In the genomic region with DNA sequence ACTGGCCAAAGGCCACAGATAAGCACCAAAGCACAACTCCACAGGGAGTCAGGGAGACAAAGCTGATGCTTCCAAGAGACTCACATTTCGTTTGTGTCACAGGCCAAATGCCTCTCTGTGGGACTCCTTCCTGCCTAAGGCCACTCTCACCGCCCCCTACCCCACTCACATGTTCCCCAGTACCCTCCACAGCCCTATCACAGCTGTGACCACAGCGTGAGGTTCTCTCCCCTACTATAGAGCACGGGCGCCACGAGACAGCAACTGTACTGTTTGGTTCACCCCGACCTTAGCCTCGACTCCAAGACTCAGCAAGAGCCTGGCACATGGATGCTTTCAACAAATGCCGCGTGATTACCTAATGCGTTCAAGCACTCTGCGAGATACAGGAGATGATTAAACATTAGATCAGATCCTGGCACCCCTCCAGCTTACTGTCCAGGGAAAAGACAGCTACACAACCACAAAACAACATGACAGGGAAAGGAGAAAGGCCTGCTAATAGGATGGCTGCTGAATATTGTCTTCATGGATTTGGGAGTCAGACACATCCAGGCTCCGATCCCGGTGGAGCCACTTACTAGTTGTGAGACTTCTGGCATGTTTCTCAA, we compare ENCODE assay signal across 9 cellular contexts.
DNase-seq lines count a peak whose midpoint lies in the region; ATAC-seq, FAIRE-seq and TF ChIP-seq lines count a peak whose summit lies in the region.
"Had no signal": no experiment of that assay in that cellular context is flagged by ENCODE, and none has a peak within 500 bp of the region (broad histone marks: within the 10 kb centered on the region; RNA-seq: fewer than 3 reads in every experiment).

No MANE protein-coding gene starts in this region.

- peaks cover 23% of the 10 kb centered on the region for H3K4me1 ChIP-seq in astrocyte (ENCODE audit: insufficient read depth, low read length)

- H3K27ac ChIP-seq in astrocyte (ENCODE audit: low read depth, low read length), result peak overlapping the region; percentile 84

- peak; percentile 92 for FAIRE-seq in astrocyte (lab: Jason Lieb, UNC)
- FAIRE-seq: GM18507 had no signal

- H3K9me3 ChIP-seq in MG63, result no peaks in the 10 kb centered on the region
- H3K9me3 ChIP-seq in astrocyte (ENCODE audit: insufficient read depth, low read depth, low read length), result no peaks in the 10 kb centered on the region

- no peaks in the 10 kb centered on the region for H3K27me3 ChIP-seq in MG63
- H3K27me3 ChIP-seq in astrocyte (ENCODE audit: insufficient read depth, low read length), result no peaks in the 10 kb centered on the region

- H3K4me3 ChIP-seq in MG63 (no peak overlapping the region), astrocyte (ENCODE audit: insufficient read depth, low read depth, low read length) (no peak overlapping the region)

- H3K4me1 Mint-ChIP-seq in astrocyte (ENCODE audit: low read depth, unreplicated experiment), result peaks cover 27% of the 10 kb centered on the region

- peak overlapping the region; percentile 65 for H3K27ac Mint-ChIP-seq in astrocyte (ENCODE audit: unreplicated experiment)

- DNase-seq in Ammon's horn (ENCODE audit: low spot score) (peak; percentile 71), MG63 (peak; percentile 94), astrocyte (ENCODE audit: low read depth) (peak; percentile 97), kidney tubule cell (ENCODE audit: low spot score) (peak; percentile 97)

- no peak for ATAC-seq in HG02763 (IDR thresholded peaks at IDR 0.05; ENCODE audit: unreplicated experiment)
- ATAC-seq in GM19397 (IDR thresholded peaks at IDR 0.05; ENCODE audit: unreplicated experiment), result no peak
- ATAC-seq in HG03469 (IDR thresholded peaks at IDR 0.05; ENCODE audit: unreplicated experiment), result no peak
- no peak for ATAC-seq in GM19324 (IDR thresholded peaks at IDR 0.05; ENCODE audit: low FRiP score, unreplicated experiment)

- no peak for TF ChIP-seq CTCF in astrocyte (IDR thresholded peaks at IDR 0.05; ENCODE audit: insufficient read depth, low read depth, low read length)

- H3K36me3 Mint-ChIP-seq in astrocyte (ENCODE audit: low read depth, unreplicated experiment), result peaks cover 19% of the 10 kb centered on the region

- peaks cover 3% of the 10 kb centered on the region for H3K79me2 ChIP-seq in astrocyte (ENCODE audit: insufficient read depth, low read length)

- no peaks in the 10 kb centered on the region for H3K9me3 Mint-ChIP-seq in astrocyte (ENCODE audit: unreplicated experiment)

- peaks cover 5% of the 10 kb centered on the region for H4K20me1 ChIP-seq in astrocyte (ENCODE audit: insufficient read depth, low read length)

- no peak overlapping the region for H3K4me3 Mint-ChIP-seq in astrocyte (ENCODE audit: unreplicated experiment)

- H3K4me2 ChIP-seq in astrocyte (ENCODE audit: low read length), result peak overlapping the region; percentile 61

- peak overlapping the region; percentile 49 for H3K9ac ChIP-seq in astrocyte (ENCODE audit: low read length)

- peak overlapping the region; percentile 11 for H2AFZ ChIP-seq in astrocyte (ENCODE audit: low read depth, low read length)

- H3K36me3 ChIP-seq in MG63 (no peaks in the 10 kb centered on the region; the same call in 1 of the 2 replicates), astrocyte (ENCODE audit: insufficient read depth, low read length) (peaks cover 7% of the 10 kb centered on the region)

- no peaks in the 10 kb centered on the region for H3K27me3 Mint-ChIP-seq in astrocyte (ENCODE audit: low read depth, unreplicated experiment)
